ENCODE assay signal across 8 cellular contexts in genomic region chr10:96292971-96293909, GRCh38. TPM values are rescaled to one million over a fixed set of nuclear protein-coding genes. Genes with fewer than 3 reads are reported as not detected.
DNase-seq lines count a peak whose midpoint lies in the region; ATAC-seq and TF ChIP-seq lines count a peak whose summit lies in the region.

No MANE protein-coding gene starts in this region.

- no peaks in the 10 kb centered on the region for H3K36me3 ChIP-seq in RWPE2 (ENCODE audit: low read depth)

- H3K4me3 Mint-ChIP-seq in osteocyte (ENCODE audit: unreplicated experiment), result no peak overlapping the region

- no peaks in the 10 kb centered on the region for H3K9me3 Mint-ChIP-seq in osteocyte (ENCODE audit: unreplicated experiment)

- H3K4me1 ChIP-seq in RWPE2 (ENCODE audit: insufficient read depth, poor library complexity, severe bottlenecking), result peaks cover under 1% of the 10 kb centered on the region

- ATAC-seq in GM19025 (IDR thresholded peaks at IDR 0.05; ENCODE audit: low read depth, unreplicated experiment) (peak; percentile 41), RWPE2 (ENCODE audit: low read depth) (peak; percentile 94)

- no peaks in the 10 kb centered on the region for H3K4me1 Mint-ChIP-seq in osteocyte (ENCODE audit: unreplicated experiment)

- H3K4me3 ChIP-seq in RWPE2 (ENCODE audit: severe bottlenecking), result no peak overlapping the region

- peaks cover 44% of the 10 kb centered on the region for H3K27me3 Mint-ChIP-seq in osteocyte (ENCODE audit: unreplicated experiment)

- no peaks in the 10 kb centered on the region for H3K9me3 ChIP-seq in RWPE2 (ENCODE audit: severe bottlenecking)

- no peak overlapping the region for H3K27ac Mint-ChIP-seq in osteocyte (ENCODE audit: unreplicated experiment)

- DNase-seq in D341Med (ENCODE audit: low spot score) (peak; percentile 30), HPDE6-E6E7 (ENCODE audit: extremely low spot score) (peak; percentile 50), RWPE2 (ENCODE audit: low spot score) (no peak), fibroblast of gingiva (ENCODE audit: low read depth) (peak; percentile 51), osteocyte (ENCODE audit: extremely low spot score, unreplicated experiment) (no peak), GM19240 (ENCODE audit: insufficient read length, low spot score) (no peak)
- DNase-seq in effector CD4-positive, alpha-beta T cell, result no peak

- no peak overlapping the region for H3K27ac ChIP-seq in RWPE2 (ENCODE audit: poor library complexity, severe bottlenecking)

- H3K36me3 Mint-ChIP-seq in osteocyte (ENCODE audit: unreplicated experiment), result no peaks in the 10 kb centered on the region

- H3K27me3 ChIP-seq in RWPE2 (ENCODE audit: insufficient read depth, poor library complexity, severe bottlenecking), result peaks cover 2% of the 10 kb centered on the region

- peak; percentile 62 for TF ChIP-seq CTCF in RWPE2 (IDR thresholded peaks at IDR 0.05; ENCODE audit: poor library complexity, severe bottlenecking)
- peak; percentile 66 for TF ChIP-seq CTCF in osteocyte (IDR thresholded peaks at IDR 0.05)

RNA-seq across cellular contexts. Expression of gene DNTT, which starts 11.0 kb away (rescaled TPM):
- not detected in 2 replicates for total RNA-seq in osteocyte

RNA-seq across cellular contexts. Expression of gene BLNK, which starts 21.9 kb away (rescaled TPM):
- not detected in 2 replicates for total RNA-seq in osteocyte

Comparison
In these comparisons a context has a peak if more than half of its experiments do, and no peak if none do; other contexts are left out.
1. DNase-seq: peak in D341Med (single experiment), HPDE6-E6E7 (single experiment) and fibroblast of gingiva (single experiment); none in RWPE2 (single experiment), osteocyte (single experiment), GM19240 (single experiment) and effector CD4-positive, alpha-beta T cell (single experiment).